In genomic region chr11:18722293-18722637, GRCh38 we compare ENCODE assay signal across 11 cellular contexts. TPM values are rescaled to one million over a fixed set of nuclear protein-coding genes. Genes with fewer than 3 reads are reported as not detected.
DNase-seq lines count a peak whose midpoint lies in the region; ATAC-seq and TF ChIP-seq lines count a peak whose summit lies in the region.
"Had no signal": no experiment of that assay in that cellular context is flagged by ENCODE, and none has a peak within 500 bp of the region (broad histone marks: within the 10 kb centered on the region; RNA-seq: fewer than 3 reads in every experiment).

No MANE protein-coding gene starts in this region.

- H3K9me2 ChIP-seq in GM23338 (ENCODE audit: insufficient read depth), result no peaks in the 10 kb centered on the region

- TF ChIP-seq EP300 in stomach (IDR thresholded peaks at IDR 0.05), result no peak

- CTCF ChIA-PET in Caco-2 (lab: Charles Lee), result interaction anchor here (0.5 to 1.2 kb wide), 9 partner anchors 9 to 478 kb away, joined by 3 to 8 read pairs (median 4); partner anchors contain the start of gene SPTY2D1

- H3K9me3 Mint-ChIP-seq in Caco-2 (ENCODE audit: unreplicated experiment), result no peaks in the 10 kb centered on the region
- no peaks in the 10 kb centered on the region; the same call in 2 of the 3 replicates for H3K9me3 Mint-ChIP-seq in GM23338
- H3K9me3 Mint-ChIP-seq in activated T-helper 1 cell treated with anti-CD3 and anti-CD28 coated beads, Interleukin-12 subunit alpha, Interleukin-12 subunit beta, Interleukin-2, Interleukin-4 antibody, amounts not matched to agents 30 ng/mL and 10 ng/mL and 1 ng/mL, durations not matched to agents 14 hours and 24 hours and 36 hours, result no peaks in the 10 kb centered on the region
- H3K9me3 Mint-ChIP-seq in natural killer cell treated with Interleukin-12 subunit alpha and Interleukin-12 subunit beta and Interleukin-15 and Interleukin-18, amount 100 ng/mL, for 72 hours, result no peaks in the 10 kb centered on the region

- H3K27me3 Mint-ChIP-seq in Caco-2 (ENCODE audit: insufficient read depth, unreplicated experiment) (peaks cover 6% of the 10 kb centered on the region), GM23338 (ENCODE audit: insufficient read depth, low read depth, poor library complexity) (peaks cover 22% of the 10 kb centered on the region)
- peaks cover 31% of the 10 kb centered on the region for H3K27me3 Mint-ChIP-seq in activated T-helper 1 cell treated with anti-CD3 and anti-CD28 coated beads, Interleukin-12 subunit alpha, Interleukin-12 subunit beta, Interleukin-2, Interleukin-4 antibody, amounts not matched to agents 30 ng/mL and 10 ng/mL and 1 ng/mL, durations not matched to agents 14 hours and 24 hours and 36 hours (ENCODE audit: insufficient read depth)
- peaks cover 3 to 10% of the 10 kb centered on the region in 2 donors for H3K27me3 Mint-ChIP-seq in natural killer cell treated with Interleukin-12 subunit alpha and Interleukin-12 subunit beta and Interleukin-15 and Interleukin-18, amount 100 ng/mL, for 72 hours

- WGBS in stomach, 5 donors, result 68 to 80% (median 76%) methylated on average over 1 of the region's 1 CpG

- TF ChIP-seq CTCF in Caco-2 (IDR thresholded peaks at IDR 0.05; ENCODE audit: insufficient read depth in 1 of 2, low read depth in 1 of 2, low read length in 1 of 2, severe bottlenecking in 1 of 2, unreplicated experiment in 1 of 2) (peak in 1 of 2 experiments; percentile 14), GM23338 (conservative IDR thresholded peaks at IDR 0.05; ENCODE audit: low read depth in 2 of 2) (no peak), stomach (IDR thresholded peaks at IDR 0.05) (peak in 2 of 7 experiments; percentile 5 to 20)

- H3K4me3 Mint-ChIP-seq in Caco-2 (ENCODE audit: unreplicated experiment) (peak overlapping the region; percentile 79), GM23338 (peak overlapping the region; percentile 90)
- H3K4me3 Mint-ChIP-seq in activated T-helper 1 cell treated with anti-CD3 and anti-CD28 coated beads, Interleukin-12 subunit alpha, Interleukin-12 subunit beta, Interleukin-2, Interleukin-4 antibody, amounts not matched to agents 30 ng/mL and 10 ng/mL and 1 ng/mL, durations not matched to agents 14 hours and 24 hours and 36 hours, result peak overlapping the region; percentile 30
- peak overlapping the region; percentile 91 for H3K4me3 Mint-ChIP-seq in natural killer cell treated with Interleukin-12 subunit alpha and Interleukin-12 subunit beta and Interleukin-15 and Interleukin-18, amount 100 ng/mL, for 72 hours

- peaks cover 9% of the 10 kb centered on the region for H3K4me1 Mint-ChIP-seq in Caco-2 (ENCODE audit: low read depth, unreplicated experiment)
- H3K4me1 Mint-ChIP-seq in GM23338, result peaks cover 18% of the 10 kb centered on the region; the same call in 2 of the 3 replicates
- H3K4me1 Mint-ChIP-seq in activated T-helper 1 cell treated with anti-CD3 and anti-CD28 coated beads, Interleukin-12 subunit alpha, Interleukin-12 subunit beta, Interleukin-2, Interleukin-4 antibody, amounts not matched to agents 30 ng/mL and 10 ng/mL and 1 ng/mL, durations not matched to agents 14 hours and 24 hours and 36 hours (ENCODE audit: low read depth), result peaks cover 21% of the 10 kb centered on the region
- peaks cover 5 to 12% of the 10 kb centered on the region in 2 donors for H3K4me1 Mint-ChIP-seq in natural killer cell treated with Interleukin-12 subunit alpha and Interleukin-12 subunit beta and Interleukin-15 and Interleukin-18, amount 100 ng/mL, for 72 hours (ENCODE audit: low read depth in 2 of 2)

- H2AFZ ChIP-seq in GM23338, result no peak overlapping the region

- H3K27ac ChIP-seq in GM23338 (ENCODE audit: low read depth), result no peak overlapping the region
- peak overlapping the region in 2 of 5 donors; percentile 69 to 83 for H3K27ac ChIP-seq in stomach

- DNase-seq in Caco-2 (no peak), GM23338 (ENCODE audit: low spot score) (no peak), stomach (no peak), NCI-H82 (lab: John Stamatoyannopoulos, UW) (no peak)
- no peak for DNase-seq in activated T-helper 1 cell treated with anti-CD3 and anti-CD28 coated beads, Interleukin-12 subunit alpha, Interleukin-12 subunit beta, Interleukin-2, Interleukin-4 antibody, amounts not matched to agents 30 ng/mL and 10 ng/mL and 1 ng/mL, durations not matched to agents 14 hours and 24 hours and 36 hours (ENCODE audit: low spot score)
- no peak for DNase-seq in natural killer cell treated with Interleukin-12 subunit alpha and Interleukin-12 subunit beta and Interleukin-15 and Interleukin-18, amount 100 ng/mL, for 72 hours (ENCODE audit: low spot score)
- DNase-seq: amniotic stem cell, NCI-H1694 had no signal

- intact Hi-C loops in Caco-2 (cut with micrococcal nuclease; ENCODE audit: unreplicated experiment), result no loop called here
- intact Hi-C loops in activated T-helper 1 cell treated with anti-CD3 and anti-CD28 coated beads, Interleukin-12 subunit alpha, Interleukin-12 subunit beta, Interleukin-2, Interleukin-4 antibody, amounts not matched to agents 30 ng/mL and 10 ng/mL and 1 ng/mL, durations not matched to agents 14 hours and 24 hours and 36 hours (cut with micrococcal nuclease), result loop anchor here (2.0 to 5.0 kb wide), 5 partner anchors 90 to 400 kb away; partner anchors contain the start of genes GTF2H1, HPS5, LDHA and SPTY2D1
- intact Hi-C loops in stomach (cut with DNase I; ENCODE audit: low total_unique reads), result no loop called here

- H3K27ac Mint-ChIP-seq in Caco-2 (ENCODE audit: unreplicated experiment) (no peak overlapping the region), GM23338 (no peak overlapping the region)
- no peak overlapping the region for H3K27ac Mint-ChIP-seq in activated T-helper 1 cell treated with anti-CD3 and anti-CD28 coated beads, Interleukin-12 subunit alpha, Interleukin-12 subunit beta, Interleukin-2, Interleukin-4 antibody, amounts not matched to agents 30 ng/mL and 10 ng/mL and 1 ng/mL, durations not matched to agents 14 hours and 24 hours and 36 hours
- H3K27ac Mint-ChIP-seq in natural killer cell treated with Interleukin-12 subunit alpha and Interleukin-12 subunit beta and Interleukin-15 and Interleukin-18, amount 100 ng/mL, for 72 hours, result no peak overlapping the region

- no peak overlapping the region for H3K4me3 ChIP-seq in Caco-2 (ENCODE audit: low read depth, low read length)
- peak overlapping the region; percentile 94 for H3K4me3 ChIP-seq in GM23338
- H3K4me3 ChIP-seq in stomach, result peak overlapping the region in 2 of 4 donors; percentile 58 to 73

- H3F3A ChIP-seq in GM23338 (replicated peaks; ENCODE audit: low read depth), result no peaks in the 10 kb centered on the region

- no peaks in the 10 kb centered on the region for H3K79me2 ChIP-seq in GM23338 (replicated peaks; ENCODE audit: insufficient read depth)

- peak overlapping the region; percentile 99 for H3K4me2 ChIP-seq in GM23338

- BruUV-seq in Caco-2 (replicated peaks; lab: Mats Ljungman, UMichigan), result no TSS peak

- H3K36me3 ChIP-seq in Caco-2 (ENCODE audit: control insufficient read depth, insufficient read depth, low read length), result no peaks in the 10 kb centered on the region
- H3K36me3 ChIP-seq in GM23338 (ENCODE audit: insufficient read depth), result no peaks in the 10 kb centered on the region
- no peaks in the 10 kb centered on the region for H3K36me3 ChIP-seq in stomach

- POLR2A ChIA-PET in Caco-2 (lab: Charles Lee), result no interaction called here

- H3K4me1 ChIP-seq in Caco-2 (peaks cover 6% of the 10 kb centered on the region; the same call in 1 of the 2 replicates), GM23338 (ENCODE audit: insufficient read depth) (peaks cover 11% of the 10 kb centered on the region), stomach (peaks cover 0 to 22% (median 16%) of the 10 kb centered on the region in 4 donors)

- H3K9me3 ChIP-seq in Caco-2 (no peaks in the 10 kb centered on the region), stomach (no peaks in the 10 kb centered on the region)

- H3K36me3 Mint-ChIP-seq in Caco-2 (ENCODE audit: insufficient read depth, unreplicated experiment) (no peaks in the 10 kb centered on the region), GM23338 (ENCODE audit: low read depth) (no peaks in the 10 kb centered on the region)
- no peaks in the 10 kb centered on the region for H3K36me3 Mint-ChIP-seq in activated T-helper 1 cell treated with anti-CD3 and anti-CD28 coated beads, Interleukin-12 subunit alpha, Interleukin-12 subunit beta, Interleukin-2, Interleukin-4 antibody, amounts not matched to agents 30 ng/mL and 10 ng/mL and 1 ng/mL, durations not matched to agents 14 hours and 24 hours and 36 hours (ENCODE audit: low read depth)
- no peaks in the 10 kb centered on the region for H3K36me3 Mint-ChIP-seq in natural killer cell treated with Interleukin-12 subunit alpha and Interleukin-12 subunit beta and Interleukin-15 and Interleukin-18, amount 100 ng/mL, for 72 hours

- TF ChIP-seq POLR2A in stomach (IDR thresholded peaks at IDR 0.05), result no peak

- ATAC-seq in GM23338, result no peak
- no peak for ATAC-seq in natural killer cell treated with Interleukin-12 subunit alpha and Interleukin-12 subunit beta and Interleukin-15 and Interleukin-18, amount 100 ng/mL, for 72 hours
- no peak for ATAC-seq in HG02840 (IDR thresholded peaks at IDR 0.05; ENCODE audit: low FRiP score, unreplicated experiment)
- ATAC-seq in GM21576 (IDR thresholded peaks at IDR 0.05; ENCODE audit: unreplicated experiment), result no peak

- H3K27me3 ChIP-seq in Caco-2 (replicated peaks; ENCODE audit: control insufficient read depth, insufficient read depth, low read length), result no peaks in the 10 kb centered on the region
- H3K27me3 ChIP-seq in GM23338 (ENCODE audit: insufficient read depth), result no peaks in the 10 kb centered on the region
- peaks cover 0 to 4% (median 0%) of the 10 kb centered on the region in 3 donors for H3K27me3 ChIP-seq in stomach

- no peaks in the 10 kb centered on the region; the same call in 1 of the 2 replicates for H4K20me1 ChIP-seq in GM23338 (replicated peaks; ENCODE audit: insufficient read depth)

RNA-seq across cellular contexts. Expression of gene IGSF22, which starts 3.7 kb away (rescaled TPM):
- total RNA-seq in Caco-2 (2022) (not detected in 2 replicates), stomach (1 to 10 TPM in 1 of 5 donors, under 1 TPM in 1, not detected in 3; 0.18 to 8.3 TPM)
- not detected in 2 replicates for total RNA-seq in GM23338 (2014; rRNA removed; shearing (Covaris generic))
- polyA plus RNA-seq in GM23338 (2016; fragmentation: Nextera tagmentation; extraction: Ambion mirVana) (0.37 and 0.85 TPM in 2 replicates), stomach (under 1 TPM in 2 of 3 donors, not detected in 1; 0.37 to 0.75 TPM)
- total RNA-seq in activated T-helper 1 cell treated with anti-CD3 and anti-CD28 coated beads, Interleukin-12 subunit alpha, Interleukin-12 subunit beta, Interleukin-2, Interleukin-4 antibody, amounts not matched to agents 30 ng/mL and 10 ng/mL and 1 ng/mL, durations not matched to agents 14 hours and 24 hours and 36 hours, result 0.81 and 0.86 TPM in 2 replicates
- not detected for total RNA-seq in natural killer cell treated with Interleukin-12 subunit alpha and Interleukin-12 subunit beta and Interleukin-15 and Interleukin-18, amount 100 ng/mL, for 72 hours
- total RNA-seq: frontal cortex had no signal

RNA-seq across cellular contexts. Expression of gene TMEM86A, which starts 23.7 kb away (rescaled TPM):
- total RNA-seq in Caco-2 (2022) (0.19 and 0.25 TPM in 2 replicates), stomach (1 to 10 TPM in 4 of 5 donors, not detected in 1; 2.2 to 7.5 (median 3.3) TPM)
- total RNA-seq in GM23338 (2014; rRNA removed; shearing (Covaris generic)), result 0.45 and 0.70 TPM in 2 replicates
- polyA plus RNA-seq in GM23338 (2016; fragmentation: Nextera tagmentation; extraction: Ambion mirVana) (0.91 and 0.99 TPM in 2 replicates), stomach (1 to 10 TPM in 1 of 3 donors, under 1 TPM in 2; 0.76 to 1.2 (median 0.88) TPM)
- total RNA-seq in activated T-helper 1 cell treated with anti-CD3 and anti-CD28 coated beads, Interleukin-12 subunit alpha, Interleukin-12 subunit beta, Interleukin-2, Interleukin-4 antibody, amounts not matched to agents 30 ng/mL and 10 ng/mL and 1 ng/mL, durations not matched to agents 14 hours and 24 hours and 36 hours, result 0.52 and 0.93 TPM in 2 replicates
- under 1 TPM; 0.21 to 0.59 TPM for total RNA-seq in natural killer cell treated with Interleukin-12 subunit alpha and Interleukin-12 subunit beta and Interleukin-15 and Interleukin-18, amount 100 ng/mL, for 72 hours

Comparison
In these comparisons a context has a peak if more than half of its experiments do, and no peak if none do; other contexts are left out.
1. H3K4me3 Mint-ChIP-seq: peak in every context shown above with its lines; median percentile 91 in natural killer cell treated with Interleukin-12 subunit alpha and Interleukin-12 subunit beta and Interleukin-15 and Interleukin-18, amount 100 ng/mL, for 72 hours; 90 in GM23338; 79 in Caco-2; 30 in activated T-helper 1 cell treated with anti-CD3 and anti-CD28 coated beads, Interleukin-12 subunit alpha, Interleukin-12 subunit beta, Interleukin-2, Interleukin-4 antibody, amounts not matched to agents 30 ng/mL and 10 ng/mL and 1 ng/mL, durations not matched to agents 14 hours and 24 hours and 36 hours.